ENCODE assay signal across 24 cellular contexts in the genomic region with DNA sequence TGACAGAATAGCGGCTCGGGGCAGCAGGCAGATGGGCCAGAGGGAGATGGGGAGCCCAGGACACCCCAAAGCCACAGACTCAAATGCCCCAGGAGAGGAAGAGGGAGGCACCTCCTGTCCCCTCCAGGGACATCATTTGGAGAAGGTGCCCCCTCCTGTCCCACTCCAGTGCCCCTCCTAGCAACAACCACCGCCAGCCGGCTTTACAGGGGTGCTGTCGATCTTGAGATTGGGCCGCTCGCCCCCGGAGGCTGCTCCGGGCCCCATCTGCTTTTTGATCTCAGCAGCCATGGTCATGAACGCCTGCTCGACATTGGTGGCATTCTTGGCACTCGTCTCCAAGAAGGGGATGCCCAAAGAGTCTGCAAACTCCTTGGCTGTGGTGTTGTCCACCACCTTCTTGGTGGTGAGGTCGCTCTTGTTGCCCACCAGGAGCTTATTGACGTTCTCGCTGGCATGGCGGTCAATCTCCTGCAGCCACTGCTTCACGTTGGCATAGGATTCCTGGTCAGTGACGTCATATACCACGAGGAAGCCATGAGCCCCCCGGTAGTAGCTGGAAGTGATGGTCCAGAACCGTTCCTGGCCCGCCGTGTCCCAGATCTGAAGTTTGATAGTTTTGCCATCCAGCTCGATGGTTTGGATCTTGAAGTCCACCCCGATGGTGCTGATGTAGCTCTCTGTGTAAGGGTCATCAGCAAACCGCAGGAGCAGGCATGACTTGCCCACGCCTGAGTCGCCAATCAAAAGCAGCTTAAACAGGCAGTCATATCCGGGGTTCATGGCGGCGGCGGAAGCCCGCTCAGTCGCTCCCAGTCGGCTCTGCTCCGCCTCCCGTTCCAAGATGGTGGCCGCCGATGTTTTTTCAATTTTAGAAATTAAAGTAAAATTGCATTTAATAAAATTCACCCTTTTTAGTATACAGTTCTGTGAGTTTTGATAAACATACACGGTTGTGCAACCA. TPM values are rescaled to one million over a fixed set of nuclear protein-coding genes. Genes with fewer than 3 reads are reported as not detected.
DNase-seq lines count a peak whose midpoint lies in the region; ATAC-seq and TF ChIP-seq lines count a peak whose summit lies in the region.
"Had no signal": no experiment of that assay in that cellular context is flagged by ENCODE, and none has a peak within 500 bp of the region (broad histone marks: within the 10 kb centered on the region; RNA-seq: fewer than 3 reads in every experiment).

No MANE protein-coding gene starts in this region.

- TF ChIP-seq CTCF in neural crest cell (conservative IDR thresholded peaks at IDR 0.05) (no peak), omental fat pad (IDR thresholded peaks at IDR 0.05) (no peak)

- no peak for DNase-seq in stimulated activated naive CD8-positive, alpha-beta T cell treated with anti-CD3 and anti-CD28 coated beads, Interleukin-15, amount 100 ng/mL, for 72 hours
- DNase-seq in neural crest cell (ENCODE audit: low read depth, low spot score) (no peak), aorta (no peak), omental fat pad (ENCODE audit: low spot score) (no peak)
- DNase-seq: ACHN; AML-193; BE2C; CD4-positive, alpha-beta T cell; CD8-positive, alpha-beta memory T cell; DMS 273 treated with DMSO at 0.1 percent for 48 hours; DMS79; EL; GDM1; GM23248; H9 had no signal

- 91 to 92% methylated on average over 37 to 40 of the region's 40 CpGs for WGBS in aorta, 2 donors

- no peaks in the 10 kb centered on the region for H3K36me3 Mint-ChIP-seq in stimulated activated naive CD8-positive, alpha-beta T cell treated with anti-CD3 and anti-CD28 coated beads, Interleukin-15, Interleukin-2, amounts not matched to agents 100 ng/mL and 50 ng/mL, for 24 hours (ENCODE audit: low read depth)
- H3K36me3 Mint-ChIP-seq in neural crest cell (ENCODE audit: low read depth): no peaks in the 10 kb centered on the region
- H3K36me3 Mint-ChIP-seq: CD14-positive monocyte; CD8-positive, alpha-beta memory T cell had no signal

- H3K4me3 ChIP-seq in aorta (ENCODE audit: low read length in 2 of 2): no peak overlapping the region
- H3K4me3 ChIP-seq: A549; BLaER1 treated with 17β-estradiol and CSF1 and Interleukin-3, amounts not matched to agents 10 nM and 100 nM; GM12878; GM23248 had no signal

- H3K27me3 Mint-ChIP-seq in stimulated activated naive CD8-positive, alpha-beta T cell treated with anti-CD3 and anti-CD28 coated beads, Interleukin-15, Interleukin-2, amounts not matched to agents 100 ng/mL and 50 ng/mL, for 24 hours: peaks cover 13% of the 10 kb centered on the region
- H3K27me3 Mint-ChIP-seq in stimulated activated naive CD8-positive, alpha-beta T cell treated with anti-CD3 and anti-CD28 coated beads, Interleukin-15, amount 100 ng/mL, for 72 hours: peaks cover 20% of the 10 kb centered on the region
- H3K27me3 Mint-ChIP-seq in neural crest cell (ENCODE audit: low read depth): peaks cover 10% of the 10 kb centered on the region

- H3K4me1 ChIP-seq in aorta (ENCODE audit: control insufficient read depth in 1 of 2, insufficient read depth in 2 of 2, low read length in 2 of 2): no peaks in the 10 kb centered on the region
- H3K4me1 ChIP-seq: A549; BE2C; BLaER1 treated with 17β-estradiol and CSF1 and Interleukin-3, amounts not matched to agents 10 nM and 100 nM had no signal

- no peak overlapping the region for H3K4me3 Mint-ChIP-seq in stimulated activated naive CD8-positive, alpha-beta T cell treated with anti-CD3 and anti-CD28 coated beads, Interleukin-15, Interleukin-2, amounts not matched to agents 100 ng/mL and 50 ng/mL, for 24 hours
- no peak overlapping the region for H3K4me3 Mint-ChIP-seq in stimulated activated naive CD8-positive, alpha-beta T cell treated with anti-CD3 and anti-CD28 coated beads, Interleukin-15, amount 100 ng/mL, for 72 hours
- H3K4me3 Mint-ChIP-seq in neural crest cell: no peak overlapping the region
- H3K4me3 Mint-ChIP-seq: CD14-positive monocyte; CD4-positive, alpha-beta T cell; CD8-positive, alpha-beta memory T cell; H9 had no signal

- no peaks in the 10 kb centered on the region for H3K4me1 Mint-ChIP-seq in stimulated activated naive CD8-positive, alpha-beta T cell treated with anti-CD3 and anti-CD28 coated beads, Interleukin-15, Interleukin-2, amounts not matched to agents 100 ng/mL and 50 ng/mL, for 24 hours (ENCODE audit: low read depth)
- H3K4me1 Mint-ChIP-seq in stimulated activated naive CD8-positive, alpha-beta T cell treated with anti-CD3 and anti-CD28 coated beads, Interleukin-15, amount 100 ng/mL, for 72 hours: no peaks in the 10 kb centered on the region
- H3K4me1 Mint-ChIP-seq in neural crest cell: peaks cover 9% of the 10 kb centered on the region
- H3K4me1 Mint-ChIP-seq: CD14-positive monocyte; CD8-positive, alpha-beta memory T cell had no signal

- no peaks in the 10 kb centered on the region for H3K9me3 Mint-ChIP-seq in stimulated activated naive CD8-positive, alpha-beta T cell treated with anti-CD3 and anti-CD28 coated beads, Interleukin-15, Interleukin-2, amounts not matched to agents 100 ng/mL and 50 ng/mL, for 24 hours
- no peaks in the 10 kb centered on the region for H3K9me3 Mint-ChIP-seq in stimulated activated naive CD8-positive, alpha-beta T cell treated with anti-CD3 and anti-CD28 coated beads, Interleukin-15, amount 100 ng/mL, for 72 hours
- H3K9me3 Mint-ChIP-seq in neural crest cell: no peaks in the 10 kb centered on the region
- H3K9me3 Mint-ChIP-seq: CD4-positive, alpha-beta T cell; CD8-positive, alpha-beta memory T cell; H9 had no signal

- H3K36me3 ChIP-seq in aorta (ENCODE audit: control insufficient read depth in 1 of 2, insufficient read depth in 2 of 2, low read length in 1 of 2): no peaks in the 10 kb centered on the region
- H3K36me3 ChIP-seq: BE2C; BLaER1 treated with 17β-estradiol and CSF1 and Interleukin-3, amounts not matched to agents 10 nM and 100 nM had no signal

- H3K9me3 ChIP-seq in aorta (ENCODE audit: control insufficient read depth, low read length): no peaks in the 10 kb centered on the region
- H3K9me3 ChIP-seq: A549; BE2C; BLaER1 treated with 17β-estradiol and CSF1 and Interleukin-3, amounts not matched to agents 10 nM and 100 nM had no signal

- H3K27me3 ChIP-seq in aorta (ENCODE audit: control insufficient read depth in 1 of 2, insufficient read depth in 2 of 2, low read length in 1 of 2): peaks cover 0 to 2% of the 10 kb centered on the region in 2 donors
- H3K27me3 ChIP-seq: BE2C; BLaER1 treated with 17β-estradiol and CSF1 and Interleukin-3, amounts not matched to agents 10 nM and 100 nM had no signal

- H3K27ac ChIP-seq in aorta (ENCODE audit: low read depth in 1 of 2, low read length in 2 of 2): no peak overlapping the region
- H3K27ac ChIP-seq: 22Rv1; A549; BLaER1 treated with 17β-estradiol and CSF1 and Interleukin-3, amounts not matched to agents 10 nM and 100 nM; GM23248 had no signal

- H3K27ac Mint-ChIP-seq in stimulated activated naive CD8-positive, alpha-beta T cell treated with anti-CD3 and anti-CD28 coated beads, Interleukin-15, Interleukin-2, amounts not matched to agents 100 ng/mL and 50 ng/mL, for 24 hours: peak overlapping the region; percentile 72
- peak overlapping the region in 1 of 2 donors; percentile 7 for H3K27ac Mint-ChIP-seq in stimulated activated naive CD8-positive, alpha-beta T cell treated with anti-CD3 and anti-CD28 coated beads, Interleukin-15, amount 100 ng/mL, for 72 hours
- H3K27ac Mint-ChIP-seq in neural crest cell (ENCODE audit: unreplicated experiment): peak overlapping the region; percentile 57
- H3K27ac Mint-ChIP-seq: CD14-positive monocyte; CD4-positive, alpha-beta T cell had no signal

- intact Hi-C loops in aorta (cut with DNase I): loop anchor here in 1 of 2 donors (10.0 kb wide), 1 partner anchor 48 kb away; no protein-coding TSS in a partner anchor

- no peak for ATAC-seq in stimulated activated naive CD8-positive, alpha-beta T cell treated with anti-CD3 and anti-CD28 coated beads, Interleukin-15, amount 100 ng/mL, for 72 hours
- ATAC-seq in aorta (ENCODE audit: low FRiP score) (peak; percentile 26), omental fat pad (ENCODE audit: low FRiP score) (no peak)
- ATAC-seq in activated CD4-positive, CD25-positive, alpha-beta regulatory T cell treated with anti-CD3 and anti-CD28 coated beads, Interleukin-2, amount 50 U/mL, for 24 hours: no peak
- ATAC-seq: A549, GM12878, HCT116 had no signal

RNA-seq across cellular contexts. Expression of gene FRMPD1, which starts 14.0 kb away (rescaled TPM):
- total RNA-seq in neural crest cell (0.11 and 0.19 TPM in 2 replicates), aorta (under 1 TPM in 1 of 2 donors, not detected in 1; 0.06 TPM), omental fat pad (under 1 TPM in 3 of 4 donors, not detected in 1; 0.44 to 0.95 (median 0.74) TPM)
- not detected for polyA plus RNA-seq in aorta
- total RNA-seq: CD4-positive, alpha-beta T cell; CD8-positive, alpha-beta memory T cell; GM23248; H4 had no signal
- polyA plus RNA-seq: CD14-positive monocyte; CD8-positive, alpha-beta memory T cell; GM23248 had no signal

RNA-seq across cellular contexts. Expression of gene TOMM5, which starts 44.4 kb away (rescaled TPM):
- 155 and 159 TPM in 2 replicates for total RNA-seq in neural crest cell
- total RNA-seq in aorta: 10 to 100 TPM; 39.8 to 52.1 TPM
- 100 to 1,000 TPM in 1 of 2 donors, 10 to 100 TPM in 1; 75.2 to 171 TPM for polyA plus RNA-seq in aorta
- 100 to 1,000 TPM in 1 of 4 donors, 10 to 100 TPM in 3; 91.1 to 151 (median 97.9) TPM for total RNA-seq in omental fat pad
